ENCODE assay signal across 8 cellular contexts in the genomic region with DNA sequence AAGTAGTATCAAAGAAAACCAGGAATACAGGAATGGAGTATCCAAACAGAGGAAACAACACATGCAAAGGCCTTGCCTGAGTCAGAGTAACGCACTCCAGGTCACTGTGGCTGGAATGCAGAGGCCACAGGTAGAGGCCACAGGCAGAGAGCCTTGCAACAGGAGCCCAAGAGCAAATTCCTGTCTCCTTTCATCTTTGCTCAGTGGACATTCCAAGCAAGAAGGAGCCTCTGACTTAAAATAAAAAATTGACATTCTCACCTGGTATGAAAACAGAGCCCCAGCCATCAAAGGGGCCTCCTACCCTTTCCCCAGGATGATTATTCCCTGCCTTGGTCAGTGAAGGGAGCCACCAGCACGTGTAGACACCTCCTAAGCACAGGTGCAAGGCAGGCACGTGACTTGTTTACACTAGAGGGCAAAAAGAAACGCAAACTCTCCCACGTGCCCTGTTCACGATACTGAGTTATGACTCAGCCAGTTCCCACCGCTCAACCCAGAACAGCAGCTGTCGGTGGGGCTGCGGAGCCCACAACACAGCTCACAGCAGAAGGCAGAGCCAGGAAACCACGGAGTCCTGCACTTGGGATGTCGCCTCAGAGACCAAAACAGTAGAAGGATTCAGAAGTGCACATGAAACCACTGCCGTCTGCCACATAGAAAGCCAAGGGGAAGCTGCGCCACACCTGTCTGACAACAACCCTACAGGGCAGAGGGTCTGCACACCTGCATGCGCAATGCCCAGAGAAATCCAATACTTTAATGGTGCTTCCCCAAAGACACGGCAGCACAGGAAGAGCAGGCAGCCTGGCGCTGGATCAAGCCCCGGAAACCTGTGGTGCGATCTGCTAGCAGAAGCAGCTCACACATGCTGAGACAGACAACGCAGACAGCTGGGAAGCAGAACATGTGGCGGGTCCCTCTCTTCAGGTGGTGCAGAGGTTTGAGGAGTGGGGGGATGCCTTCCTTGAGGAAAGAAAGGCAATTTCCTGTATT. TPM values are rescaled to one million over a fixed set of nuclear protein-coding genes. Genes with fewer than 3 reads are reported as not detected.
DNase-seq lines count a peak whose midpoint lies in the region; ATAC-seq and TF ChIP-seq lines count a peak whose summit lies in the region.

No MANE protein-coding gene starts in this region.

- no peak for TF ChIP-seq CTCF in lung (IDR thresholded peaks at IDR 0.05; ENCODE audit: control extremely low read depth, extremely low read depth)

- ATAC-seq in GM18505 (IDR thresholded peaks at IDR 0.05; ENCODE audit: unreplicated experiment) (peak; percentile 89), HG02852 (IDR thresholded peaks at IDR 0.05; ENCODE audit: unreplicated experiment) (peak; percentile 97), lung (ENCODE audit: insufficient read depth, low FRiP score) (no peak)

- H3K36me3 ChIP-seq in lung (ENCODE audit: control insufficient read depth in 2 of 2, insufficient read depth in 2 of 2, low read length in 2 of 2): peaks cover 2% of the 10 kb centered on the region in 2 donors

- no peaks in the 10 kb centered on the region for H3K9me3 ChIP-seq in lung (ENCODE audit: control insufficient read depth in 2 of 2, insufficient read depth in 1 of 2, low read length in 1 of 2)

- 15 to 28% methylated on average over 20 of the region's 20 CpGs for WGBS in lung, 2 donors

- peaks cover 20 to 28% of the 10 kb centered on the region in 2 donors for H3K4me1 ChIP-seq in lung (ENCODE audit: control insufficient read depth in 2 of 2, insufficient read depth in 2 of 2, low read length in 2 of 2)

- intact Hi-C loops in posterior vena cava (cut with DNase I): loop anchor here in 1 of 2 donors (5.0 kb wide), 1 partner anchor 47 kb away; no protein-coding TSS in a partner anchor

- no peak for TF ChIP-seq POLR2A in GM18505 (IDR thresholded peaks at IDR 0.05; ENCODE audit: borderline replicate concordance, extremely low read depth, insufficient read depth, insufficient read length)

- peak overlapping the region; percentile 10 to 87 for H3K27ac ChIP-seq in lung (ENCODE audit: low read depth in 1 of 2, low read length in 1 of 2)

- H3K4me3 ChIP-seq in lung: no peak overlapping the region

- H3K27me3 ChIP-seq in lung (ENCODE audit: control insufficient read depth, insufficient read depth): no peaks in the 10 kb centered on the region

- DNase-seq in NCI-H146 (lab: John Stamatoyannopoulos, UW) (peak; percentile 97), cerebellar cortex (ENCODE audit: low spot score) (peak; percentile 23), lung (ENCODE audit: low spot score) (no peak), posterior vena cava (ENCODE audit: low spot score) (no peak)
- peak; percentile 4 for DNase-seq in activated CD4-positive, CD25-positive, alpha-beta regulatory T cell treated with anti-CD3 and anti-CD28 coated beads, Interleukin-2, amount 50 U/mL, for 16 hours (ENCODE audit: low read depth, low spot score)
- DNase-seq in stimulated activated CD8-positive, alpha-beta memory T cell treated with anti-CD3 and anti-CD28 coated beads, Interleukin-7, amount 100 ng/mL, for 1 hour (ENCODE audit: low read depth in 2 of 2): peak; percentile 5

RNA-seq across cellular contexts. Expression of a gene that starts 52.1 kb away (rescaled TPM):
- total RNA-seq in lung (100 to 1,000 TPM in 1 of 2 donors, 10 to 100 TPM in 1; 45.2 to 126 TPM), posterior vena cava (100 to 1,000 TPM; 250 to 292 TPM)
- 10 to 100 TPM; 21.0 to 42.3 TPM for polyA plus RNA-seq in lung

Comparison
In these comparisons a context has a peak if more than half of its experiments do, and no peak if none do; other contexts are left out.
1. DNase-seq: peak in NCI-H146 (single experiment), activated CD4-positive, CD25-positive, alpha-beta regulatory T cell treated with anti-CD3 and anti-CD28 coated beads, Interleukin-2, amount 50 U/mL, for 16 hours (single experiment), cerebellar cortex (single experiment) and stimulated activated CD8-positive, alpha-beta memory T cell treated with anti-CD3 and anti-CD28 coated beads, Interleukin-7, amount 100 ng/mL, for 1 hour (2 of 2); none in lung (single experiment) and posterior vena cava (single experiment).